1 cellular context compared by ENCODE assay signal in the genomic region with DNA sequence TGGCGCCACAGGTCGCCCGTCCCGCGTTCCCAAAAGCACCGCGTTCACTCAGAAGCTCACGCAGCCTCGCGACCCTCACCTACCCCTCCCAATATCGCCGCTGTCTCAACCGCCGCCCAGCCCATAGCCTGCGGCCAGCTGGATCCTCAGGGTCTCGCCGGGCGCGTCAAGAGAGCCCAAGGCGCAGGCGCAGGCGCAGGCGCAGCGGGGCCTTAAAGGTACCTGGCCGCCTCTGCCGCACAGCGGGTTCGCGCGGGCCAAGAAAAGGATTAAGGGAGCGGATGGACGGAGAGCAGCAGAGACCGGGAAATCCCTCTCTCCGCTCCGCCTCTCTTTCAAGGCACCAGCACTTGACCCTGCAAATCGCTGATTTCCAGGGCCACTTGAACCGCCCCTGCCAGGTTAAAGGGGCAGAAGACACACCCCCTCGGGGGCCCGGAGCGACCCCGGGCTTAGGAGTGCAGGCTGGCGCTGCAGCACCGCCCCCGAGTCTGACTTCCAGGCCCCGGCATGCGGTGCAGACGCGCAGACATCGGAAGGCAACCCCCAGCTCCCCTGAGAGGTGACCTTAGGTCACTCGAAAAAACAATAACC.
A peak's percentile ranks its signal among the peaks of the same experiment; 100 is the strongest.
TF ChIP-seq lines count a peak whose summit lies in the region.

A gene with protein sequence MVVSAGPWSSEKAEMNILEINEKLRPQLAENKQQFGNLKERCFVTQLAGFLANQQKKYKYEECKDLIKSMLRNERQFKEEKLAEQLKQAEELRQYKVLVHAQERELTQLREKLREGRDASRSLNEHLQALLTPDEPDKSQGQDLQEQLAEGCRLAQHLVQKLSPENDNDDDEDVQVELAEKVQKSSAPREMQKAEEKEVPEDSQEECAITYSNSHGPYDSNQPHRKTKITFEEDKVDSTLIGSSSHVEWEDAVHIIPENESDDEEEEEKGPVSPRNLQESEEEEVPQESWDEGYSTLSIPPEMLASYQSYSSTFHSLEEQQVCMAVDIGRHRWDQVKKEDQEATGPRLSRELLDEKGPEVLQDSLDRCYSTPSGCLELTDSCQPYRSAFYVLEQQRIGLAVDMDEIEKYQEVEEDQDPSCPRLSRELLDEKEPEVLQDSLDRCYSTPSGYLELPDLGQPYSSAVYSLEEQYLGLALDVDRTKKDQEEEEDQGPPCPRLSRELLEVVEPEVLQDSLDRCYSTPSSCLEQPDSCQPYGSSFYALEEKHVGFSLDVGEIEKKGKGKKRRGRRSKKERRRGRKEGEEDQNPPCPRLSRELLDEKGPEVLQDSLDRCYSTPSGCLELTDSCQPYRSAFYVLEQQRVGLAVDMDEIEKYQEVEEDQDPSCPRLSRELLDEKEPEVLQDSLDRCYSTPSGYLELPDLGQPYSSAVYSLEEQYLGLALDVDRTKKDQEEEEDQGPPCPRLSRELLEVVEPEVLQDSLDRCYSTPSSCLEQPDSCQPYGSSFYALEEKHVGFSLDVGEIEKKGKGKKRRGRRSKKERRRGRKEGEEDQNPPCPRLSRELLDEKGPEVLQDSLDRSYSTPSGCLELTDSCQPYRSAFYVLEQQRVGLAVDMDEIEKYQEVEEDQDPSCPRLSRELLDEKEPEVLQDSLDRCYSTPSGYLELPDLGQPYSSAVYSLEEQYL (N-terminal part only) (minus strand): TSS at position 168 of the 594 bp plus-strand sequence. CDS start 20,331 bp downstream, outside the sequence.

TF ChIP-seq in GM12878, 131 proteins besides CTCF, POLR2A, EP300 and RAD21 (continued from another document):
- TF ChIP-seq, protein P1, sequence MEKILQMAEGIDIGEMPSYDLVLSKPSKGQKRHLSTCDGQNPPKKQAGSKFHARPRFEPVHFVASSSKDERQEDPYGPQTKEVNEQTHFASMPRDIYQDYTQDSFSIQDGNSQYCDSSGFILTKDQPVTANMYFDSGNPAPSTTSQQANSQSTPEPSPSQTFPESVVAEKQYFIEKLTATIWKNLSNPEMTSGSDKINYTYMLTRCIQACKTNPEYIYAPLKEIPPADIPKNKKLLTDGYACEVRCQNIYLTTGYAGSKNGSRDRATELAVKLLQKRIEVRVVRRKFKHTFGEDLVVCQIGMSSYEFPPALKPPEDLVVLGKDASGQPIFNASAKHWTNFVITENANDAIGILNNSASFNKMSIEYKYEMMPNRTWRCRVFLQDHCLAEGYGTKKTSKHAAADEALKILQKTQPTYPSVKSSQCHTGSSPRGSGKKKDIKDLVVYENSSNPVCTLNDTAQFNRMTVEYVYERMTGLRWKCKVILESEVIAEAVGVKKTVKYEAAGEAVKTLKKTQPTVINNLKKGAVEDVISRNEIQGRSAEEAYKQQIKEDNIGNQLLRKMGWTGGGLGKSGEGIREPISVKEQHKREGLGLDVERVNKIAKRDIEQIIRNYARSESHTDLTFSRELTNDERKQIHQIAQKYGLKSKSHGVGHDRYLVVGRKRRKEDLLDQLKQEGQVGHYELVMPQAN (conservative IDR thresholded peaks at IDR 0.05) = 0 out of 2 replicates have a peak, but pooled peaks have one; percentile 30
- TF ChIP-seq STAT3 (IDR thresholded peaks at IDR 0.05; ENCODE audit: low read depth, low read length) (no peak), FOS (IDR thresholded peaks at IDR 0.05; ENCODE audit: borderline replicate concordance, extremely low read depth, insufficient read length) (no peak), ZSCAN29 (IDR thresholded peaks at IDR 0.05) (no peak), ZNF207 (IDR thresholded peaks at IDR 0.05; ENCODE audit: borderline replicate concordance) (no peak), ATF7 (IDR thresholded peaks at IDR 0.05; ENCODE audit: low read depth) (no peak), RCOR1 (conservative IDR thresholded peaks at IDR 0.05; ENCODE audit: low read depth, low read length) (no peak), CREM (IDR thresholded peaks at IDR 0.05; ENCODE audit: low read depth) (no peak), RELA (IDR thresholded peaks at IDR 0.05; ENCODE audit: borderline replicate concordance, partially characterized antibody) (no peak), NRF1 (conservative IDR thresholded peaks at IDR 0.05; ENCODE audit: low read depth, low read length) (peak; percentile 79), MEF2B (IDR thresholded peaks at IDR 0.05; ENCODE audit: partially characterized antibody, poor library complexity, severe bottlenecking) (peak; percentile 59), FOXM1 (IDR thresholded peaks at IDR 0.05; ENCODE audit: low read depth, low read length) (no peak), NR2F1 (conservative IDR thresholded peaks at IDR 0.05) (peak; percentile 96), SIN3A (IDR thresholded peaks at IDR 0.05; ENCODE audit: low read depth, low read length) (no peak), EGR1 (IDR thresholded peaks at IDR 0.05; ENCODE audit: borderline replicate concordance in 1 of 2, low read depth in 2 of 2, low read length in 2 of 2) (0 out of 3 replicates have a peak, but pooled peaks of 1 of the 2 experiments have one; percentile 27), NFYA (IDR thresholded peaks at IDR 0.05; ENCODE audit: borderline replicate concordance, low read depth, low read length) (no peak), YY1 (IDR thresholded peaks at IDR 0.05; ENCODE audit: low read depth, low read length) (no peak), GATAD2B (conservative IDR thresholded peaks at IDR 0.05; ENCODE audit: low read depth) (0 out of 2 replicates have a peak, but pooled peaks have one; percentile 57), TAF1 (IDR thresholded peaks at IDR 0.05; ENCODE audit: borderline replicate concordance, low read depth, low read length) (no peak), IKZF1 (conservative IDR thresholded peaks at IDR 0.05) (peak; percentile 96)
- TF ChIP-seq, protein P2, sequence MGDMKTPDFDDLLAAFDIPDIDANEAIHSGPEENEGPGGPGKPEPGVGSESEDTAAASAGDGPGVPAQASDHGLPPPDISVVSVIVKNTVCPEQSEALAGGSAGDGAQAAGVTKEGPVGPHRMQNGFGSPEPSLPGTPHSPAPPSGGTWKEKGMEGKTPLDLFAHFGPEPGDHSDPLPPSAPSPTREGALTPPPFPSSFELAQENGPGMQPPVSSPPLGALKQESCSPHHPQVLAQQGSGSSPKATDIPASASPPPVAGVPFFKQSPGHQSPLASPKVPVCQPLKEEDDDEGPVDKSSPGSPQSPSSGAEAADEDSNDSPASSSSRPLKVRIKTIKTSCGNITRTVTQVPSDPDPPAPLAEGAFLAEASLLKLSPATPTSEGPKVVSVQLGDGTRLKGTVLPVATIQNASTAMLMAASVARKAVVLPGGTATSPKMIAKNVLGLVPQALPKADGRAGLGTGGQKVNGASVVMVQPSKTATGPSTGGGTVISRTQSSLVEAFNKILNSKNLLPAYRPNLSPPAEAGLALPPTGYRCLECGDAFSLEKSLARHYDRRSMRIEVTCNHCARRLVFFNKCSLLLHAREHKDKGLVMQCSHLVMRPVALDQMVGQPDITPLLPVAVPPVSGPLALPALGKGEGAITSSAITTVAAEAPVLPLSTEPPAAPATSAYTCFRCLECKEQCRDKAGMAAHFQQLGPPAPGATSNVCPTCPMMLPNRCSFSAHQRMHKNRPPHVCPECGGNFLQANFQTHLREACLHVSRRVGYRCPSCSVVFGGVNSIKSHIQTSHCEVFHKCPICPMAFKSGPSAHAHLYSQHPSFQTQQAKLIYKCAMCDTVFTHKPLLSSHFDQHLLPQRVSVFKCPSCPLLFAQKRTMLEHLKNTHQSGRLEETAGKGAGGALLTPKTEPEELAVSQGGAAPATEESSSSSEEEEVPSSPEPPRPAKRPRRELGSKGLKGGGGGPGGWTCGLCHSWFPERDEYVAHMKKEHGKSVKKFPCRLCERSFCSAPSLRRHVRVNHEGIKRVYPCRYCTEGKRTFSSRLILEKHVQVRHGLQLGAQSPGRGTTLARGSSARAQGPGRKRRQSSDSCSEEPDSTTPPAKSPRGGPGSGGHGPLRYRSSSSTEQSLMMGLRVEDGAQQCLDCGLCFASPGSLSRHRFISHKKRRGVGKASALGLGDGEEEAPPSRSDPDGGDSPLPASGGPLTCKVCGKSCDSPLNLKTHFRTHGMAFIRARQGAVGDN (IDR thresholded peaks at IDR 0.05) = 0 out of 2 replicates have a peak, but pooled peaks have one; percentile 27
- TF ChIP-seq, protein P3, sequence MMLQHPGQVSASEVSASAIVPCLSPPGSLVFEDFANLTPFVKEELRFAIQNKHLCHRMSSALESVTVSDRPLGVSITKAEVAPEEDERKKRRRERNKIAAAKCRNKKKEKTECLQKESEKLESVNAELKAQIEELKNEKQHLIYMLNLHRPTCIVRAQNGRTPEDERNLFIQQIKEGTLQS (IDR thresholded peaks at IDR 0.05; ENCODE audit: borderline replicate concordance, extremely low read depth, low read depth, low read length) = no peak
- TF ChIP-seq, protein P4, sequence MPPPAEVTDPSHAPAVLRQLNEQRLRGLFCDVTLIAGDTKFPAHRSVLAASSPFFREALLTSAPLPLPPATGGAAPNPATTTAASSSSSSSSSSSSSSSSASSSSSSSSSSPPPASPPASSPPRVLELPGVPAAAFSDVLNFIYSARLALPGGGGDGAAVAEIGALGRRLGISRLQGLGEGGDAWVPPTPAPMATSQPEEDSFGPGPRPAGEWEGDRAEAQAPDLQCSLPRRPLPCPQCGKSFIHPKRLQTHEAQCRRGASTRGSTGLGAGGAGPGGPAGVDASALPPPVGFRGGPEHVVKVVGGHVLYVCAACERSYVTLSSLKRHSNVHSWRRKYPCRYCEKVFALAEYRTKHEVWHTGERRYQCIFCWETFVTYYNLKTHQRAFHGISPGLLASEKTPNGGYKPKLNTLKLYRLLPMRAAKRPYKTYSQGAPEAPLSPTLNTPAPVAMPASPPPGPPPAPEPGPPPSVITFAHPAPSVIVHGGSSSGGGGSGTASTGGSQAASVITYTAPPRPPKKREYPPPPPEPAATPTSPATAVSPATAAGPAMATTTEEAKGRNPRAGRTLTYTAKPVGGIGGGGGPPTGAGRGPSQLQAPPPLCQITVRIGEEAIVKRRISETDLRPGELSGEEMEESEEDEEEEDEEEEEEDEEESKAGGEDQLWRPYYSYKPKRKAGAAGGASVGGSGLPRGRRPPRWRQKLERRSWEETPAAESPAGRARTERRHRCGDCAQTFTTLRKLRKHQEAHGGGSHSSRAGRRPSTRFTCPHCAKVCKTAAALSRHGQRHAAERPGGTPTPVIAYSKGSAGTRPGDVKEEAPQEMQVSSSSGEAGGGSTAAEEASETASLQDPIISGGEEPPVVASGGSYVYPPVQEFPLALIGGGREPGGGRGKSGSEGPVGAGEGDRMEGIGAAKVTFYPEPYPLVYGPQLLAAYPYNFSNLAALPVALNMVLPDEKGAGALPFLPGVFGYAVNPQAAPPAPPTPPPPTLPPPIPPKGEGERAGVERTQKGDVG (CRISPR knock-in tag; IDR thresholded peaks at IDR 0.05) = no peak
- TF ChIP-seq, protein P5, sequence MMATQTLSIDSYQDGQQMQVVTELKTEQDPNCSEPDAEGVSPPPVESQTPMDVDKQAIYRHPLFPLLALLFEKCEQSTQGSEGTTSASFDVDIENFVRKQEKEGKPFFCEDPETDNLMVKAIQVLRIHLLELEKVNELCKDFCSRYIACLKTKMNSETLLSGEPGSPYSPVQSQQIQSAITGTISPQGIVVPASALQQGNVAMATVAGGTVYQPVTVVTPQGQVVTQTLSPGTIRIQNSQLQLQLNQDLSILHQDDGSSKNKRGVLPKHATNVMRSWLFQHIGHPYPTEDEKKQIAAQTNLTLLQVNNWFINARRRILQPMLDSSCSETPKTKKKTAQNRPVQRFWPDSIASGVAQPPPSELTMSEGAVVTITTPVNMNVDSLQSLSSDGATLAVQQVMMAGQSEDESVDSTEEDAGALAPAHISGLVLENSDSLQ (IDR thresholded peaks at IDR 0.05) = no peak
- TF ChIP-seq, protein P6, sequence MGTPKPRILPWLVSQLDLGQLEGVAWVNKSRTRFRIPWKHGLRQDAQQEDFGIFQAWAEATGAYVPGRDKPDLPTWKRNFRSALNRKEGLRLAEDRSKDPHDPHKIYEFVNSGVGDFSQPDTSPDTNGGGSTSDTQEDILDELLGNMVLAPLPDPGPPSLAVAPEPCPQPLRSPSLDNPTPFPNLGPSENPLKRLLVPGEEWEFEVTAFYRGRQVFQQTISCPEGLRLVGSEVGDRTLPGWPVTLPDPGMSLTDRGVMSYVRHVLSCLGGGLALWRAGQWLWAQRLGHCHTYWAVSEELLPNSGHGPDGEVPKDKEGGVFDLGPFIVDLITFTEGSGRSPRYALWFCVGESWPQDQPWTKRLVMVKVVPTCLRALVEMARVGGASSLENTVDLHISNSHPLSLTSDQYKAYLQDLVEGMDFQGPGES (IDR thresholded peaks at IDR 0.05) = no peak
- TF ChIP-seq, protein P7, sequence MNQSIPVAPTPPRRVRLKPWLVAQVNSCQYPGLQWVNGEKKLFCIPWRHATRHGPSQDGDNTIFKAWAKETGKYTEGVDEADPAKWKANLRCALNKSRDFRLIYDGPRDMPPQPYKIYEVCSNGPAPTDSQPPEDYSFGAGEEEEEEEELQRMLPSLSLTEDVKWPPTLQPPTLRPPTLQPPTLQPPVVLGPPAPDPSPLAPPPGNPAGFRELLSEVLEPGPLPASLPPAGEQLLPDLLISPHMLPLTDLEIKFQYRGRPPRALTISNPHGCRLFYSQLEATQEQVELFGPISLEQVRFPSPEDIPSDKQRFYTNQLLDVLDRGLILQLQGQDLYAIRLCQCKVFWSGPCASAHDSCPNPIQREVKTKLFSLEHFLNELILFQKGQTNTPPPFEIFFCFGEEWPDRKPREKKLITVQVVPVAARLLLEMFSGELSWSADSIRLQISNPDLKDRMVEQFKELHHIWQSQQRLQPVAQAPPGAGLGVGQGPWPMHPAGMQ (IDR thresholded peaks at IDR 0.05; ENCODE audit: borderline replicate concordance) = no peak
